In genomic region chr9:86043999-86044398, GRCh38 we compare ENCODE assay signal across 15 cellular contexts. TPM values are rescaled to one million over a fixed set of nuclear protein-coding genes. Genes with fewer than 3 reads are reported as not detected.
A peak's percentile ranks its signal among the peaks of the same experiment; 100 is the strongest.
DNase-seq lines count a peak whose midpoint lies in the region; ATAC-seq and TF ChIP-seq lines count a peak whose summit lies in the region.
"Had no signal": no experiment of that assay in that cellular context is flagged by ENCODE, and none has a peak within 500 bp of the region (broad histone marks: within the 10 kb centered on the region; RNA-seq: fewer than 3 reads in every experiment).

No MANE protein-coding gene starts in this region.

- no peak overlapping the region for H3K4me3 Mint-ChIP-seq in WTC11
- H3K4me3 Mint-ChIP-seq in neural crest cell: no peak overlapping the region
- H3K4me3 Mint-ChIP-seq: activated CD4-positive, alpha-beta memory T cell treated with anti-CD3 and anti-CD28 coated beads for 36 hours; dendritic cell treated with granulocyte-macrophage colony-stimulating factor and Interleukin-4, amounts not matched to agents 40 ng/mL and 50 ng/mL, for 4 days; naive thymus-derived CD8-positive, alpha-beta T cell had no signal

- ATAC-seq in WTC11: peak; percentile 74
- ATAC-seq in HG03342 (IDR thresholded peaks at IDR 0.05; ENCODE audit: unreplicated experiment): no peak
- ATAC-seq in HG02840 (IDR thresholded peaks at IDR 0.05; ENCODE audit: low FRiP score, unreplicated experiment): no peak
- ATAC-seq: naive thymus-derived CD8-positive, alpha-beta T cell had no signal

- H3K4me3 ChIP-seq in GM12875 (ENCODE audit: low read depth, low read length): no peak overlapping the region
- H3K4me3 ChIP-seq: ascending aorta, right atrium auricular region, tibial artery had no signal

- peak overlapping the region; percentile 42; the same call in 1 of the 2 replicates for H3K27ac Mint-ChIP-seq in WTC11
- H3K27ac Mint-ChIP-seq in neural crest cell (ENCODE audit: unreplicated experiment): no peak overlapping the region
- H3K27ac Mint-ChIP-seq: activated CD4-positive, alpha-beta memory T cell treated with anti-CD3 and anti-CD28 coated beads for 36 hours; dendritic cell treated with granulocyte-macrophage colony-stimulating factor and Interleukin-4, amounts not matched to agents 40 ng/mL and 50 ng/mL, for 4 days; naive thymus-derived CD8-positive, alpha-beta T cell had no signal

- CTCF ChIA-PET in WTC11 (lab: Charles Lee): interaction anchor here (0.6 to 2.0 kb wide), 13 partner anchors 8 to 238 kb away, joined by 3 to 6 read pairs (median 3); partner anchors contain the start of gene ISCA1

- H3K27me3 Mint-ChIP-seq in WTC11 (ENCODE audit: low read depth): no peaks in the 10 kb centered on the region
- H3K27me3 Mint-ChIP-seq in neural crest cell (ENCODE audit: low read depth): no peaks in the 10 kb centered on the region
- H3K27me3 Mint-ChIP-seq: dendritic cell treated with granulocyte-macrophage colony-stimulating factor and Interleukin-4, amounts not matched to agents 40 ng/mL and 50 ng/mL, for 4 days had no signal

- 0 out of 2 replicates have a peak, but pooled peaks cover 3% of the 10 kb centered on the region for H3K4me1 Mint-ChIP-seq in WTC11
- H3K4me1 Mint-ChIP-seq in neural crest cell: no peaks in the 10 kb centered on the region
- H3K4me1 Mint-ChIP-seq: naive thymus-derived CD8-positive, alpha-beta T cell had no signal

- DNase-seq in M059J (ENCODE audit: low read depth): peak; percentile 9
- DNase-seq in WTC11 (ENCODE audit: low spot score): no peak
- no peak for DNase-seq in neural crest cell (ENCODE audit: low read depth, low spot score)
- DNase-seq in iPS-NIHi7 (ENCODE audit: extremely low spot score): no peak
- DNase-seq: activated CD4-positive, alpha-beta memory T cell treated with anti-CD3 and anti-CD28 coated beads for 36 hours; naive thymus-derived CD8-positive, alpha-beta T cell; NCI-H1105; stimulated activated CD8-positive, alpha-beta memory T cell treated with anti-CD3 and anti-CD28 coated beads, Interleukin-4, amount 100 ng/mL, for 48 hours; tibial artery had no signal

- H3K9me3 Mint-ChIP-seq in WTC11 (peaks cover 4% of the 10 kb centered on the region; the same call in 1 of the 2 replicates), neural crest cell (no peaks in the 10 kb centered on the region)
- H3K9me3 Mint-ChIP-seq: activated CD4-positive, alpha-beta memory T cell treated with anti-CD3 and anti-CD28 coated beads for 36 hours; dendritic cell treated with granulocyte-macrophage colony-stimulating factor and Interleukin-4, amounts not matched to agents 40 ng/mL and 50 ng/mL, for 4 days had no signal

- POLR2A ChIA-PET in WTC11 (lab: Charles Lee): no interaction called here

- H3K36me3 Mint-ChIP-seq in WTC11 (peaks cover 11% of the 10 kb centered on the region), neural crest cell (ENCODE audit: low read depth) (peaks cover 19% of the 10 kb centered on the region)
- H3K36me3 Mint-ChIP-seq: activated CD4-positive, alpha-beta memory T cell treated with anti-CD3 and anti-CD28 coated beads for 36 hours; naive thymus-derived CD8-positive, alpha-beta T cell had no signal

- peak; percentile 36; the same call in 1 of the 2 replicates for TF ChIP-seq CTCF in GM12875 (IDR thresholded peaks at IDR 0.05; ENCODE audit: borderline replicate concordance, insufficient read depth, low read depth, low read length)
- no peak for TF ChIP-seq CTCF in WTC11 (IDR thresholded peaks at IDR 0.05)
- peak; percentile 18 for TF ChIP-seq CTCF in neural crest cell (conservative IDR thresholded peaks at IDR 0.05)

TF ChIP-seq in WTC11, 78 proteins besides CTCF, POLR2A, EP300 and RAD21:
- no peak for TF ChIP-seq NR3C1 (CRISPR knock-in tag; conservative IDR thresholded peaks at IDR 0.05; ENCODE audit: low read depth)
- no peak for TF ChIP-seq ZNF219 (CRISPR knock-in tag; IDR thresholded peaks at IDR 0.05; ENCODE audit: borderline replicate concordance)
- no peak for TF ChIP-seq AFF4 (CRISPR knock-in tag; IDR thresholded peaks at IDR 0.05; ENCODE audit: borderline replicate concordance)
- no peak for TF ChIP-seq SP1 (CRISPR knock-in tag; conservative IDR thresholded peaks at IDR 0.05)
- TF ChIP-seq MAX (CRISPR knock-in tag; IDR thresholded peaks at IDR 0.05): no peak
- TF ChIP-seq OVOL2 (CRISPR knock-in tag; IDR thresholded peaks at IDR 0.05; ENCODE audit: borderline replicate concordance): no peak
- no peak for TF ChIP-seq FOXP4 (CRISPR knock-in tag; IDR thresholded peaks at IDR 0.05)
- no peak for TF ChIP-seq MXD4 (CRISPR knock-in tag; IDR thresholded peaks at IDR 0.05; ENCODE audit: borderline replicate concordance)
- no peak for TF ChIP-seq ATF2 (CRISPR knock-in tag; IDR thresholded peaks at IDR 0.05; ENCODE audit: borderline replicate concordance, low read depth)
- TF ChIP-seq ZSCAN18 (CRISPR knock-in tag; IDR thresholded peaks at IDR 0.05): no peak
- TF ChIP-seq ESRRA (CRISPR knock-in tag; IDR thresholded peaks at IDR 0.05; ENCODE audit: borderline replicate concordance): no peak
- TF ChIP-seq FOXJ3 (CRISPR knock-in tag; IDR thresholded peaks at IDR 0.05; ENCODE audit: borderline replicate concordance): no peak
- TF ChIP-seq EMX1 (CRISPR knock-in tag; IDR thresholded peaks at IDR 0.05): no peak

RNA-seq across cellular contexts. Expression of gene GOLM1, which starts 55.4 kb away (rescaled TPM):
- 40.6 and 66.3 TPM in 2 replicates for total RNA-seq in M059J (2014; rRNA removed; shearing (Covaris generic))
- total RNA-seq in WTC11 (2021) (75.1 to 81.8 TPM (median 77.3 TPM) in 3 replicates), neural crest cell (105 and 111 TPM in 2 replicates)
